In genomic region chr19:41882568-41883462, GRCh38 we compare ENCODE assay signal across 8 cellular contexts. TPM values are rescaled to one million over a fixed set of nuclear protein-coding genes. Genes with fewer than 3 reads are reported as not detected.
DNase-seq lines count a peak whose midpoint lies in the region; ATAC-seq, FAIRE-seq and TF ChIP-seq lines count a peak whose summit lies in the region.

Gene ARHGEF1, plus strand, starts transcription at chr19:41883184. Its CDS starts 4,899 bp downstream, at chr19:41888083.

- no peak for TF ChIP-seq EP300 in K562 (IDR thresholded peaks at IDR 0.05; ENCODE audit: low read length)

- intact Hi-C loops in K562 (cut with micrococcal nuclease) = no loop called here

- peaks cover 6% of the 10 kb centered on the region for H3K27me3 Mint-ChIP-seq in HFFc6 (ENCODE audit: insufficient read depth)

- H4K20me1 ChIP-seq in BLaER1 (peaks cover 52% of the 10 kb centered on the region), K562 (replicated peaks; ENCODE audit: control insufficient read depth, insufficient read depth, low read length) (0 out of 2 replicates have a peak, but pooled peaks cover 3% of the 10 kb centered on the region)

- CTCF ChIA-PET in K562 (lab: Yijun Ruan, JAX; ENCODE audit: low intra/inter-chr PET ratio) = interaction anchor here (0.7 kb wide), 1 partner anchor 1418 kb away, joined by 4 read pairs; no protein-coding TSS in a partner anchor

- H3K27ac ChIP-seq in BLaER1 (peak within 1 kb of the TSS; percentile 96), K562 (ENCODE audit: extremely low read depth, low read depth, low read length) (peak within 1 kb of the TSS; percentile 78), iPS-18a (ENCODE audit: low read length) (no peak within 1 kb of the TSS), small intestine (ENCODE audit: low read depth in 1 of 2, low read length in 1 of 2) (peak within 1 kb of the TSS; percentile 74 to 94)

- no peaks in the 10 kb centered on the region for H3K9me1 ChIP-seq in K562 (ENCODE audit: control insufficient read depth, insufficient read depth, low read length)

- H3K4me2 ChIP-seq in BLaER1 (peak within 1 kb of the TSS; percentile 99), K562 (ENCODE audit: insufficient read depth, low read length) (peak within 1 kb of the TSS; percentile 89)

- DNase-seq in HFFc6 (no peak), T-helper 1 cell (peak; percentile 46 to 64 (median 53)), K562 (ENCODE audit: extremely low read depth in 1 of 4, low spot score in 3 of 4) (peak; percentile 62 to 93 (median 84)), small intestine (peak; percentile 56), COLO829 (ENCODE audit: low spot score) (no peak), middle frontal gyrus (ENCODE audit: extremely low spot score, low spot score) (no peak)

- H2AFZ ChIP-seq in K562 (ENCODE audit: low read depth, low read length) = peak within 1 kb of the TSS; percentile 81

- FAIRE-seq in K562 (lab: Jason Lieb, UNC) (no peak), small intestine (lab: Jason Lieb, UNC) (no peak)

- H3K9me3 ChIP-seq in BLaER1 (no peaks in the 10 kb centered on the region), K562 (replicated peaks; ENCODE audit: control insufficient read depth, insufficient read depth, low read depth, low read length) (no peaks in the 10 kb centered on the region), iPS-18a (ENCODE audit: control insufficient read depth, low read depth, low read length) (no peaks in the 10 kb centered on the region), small intestine (ENCODE audit: control insufficient read depth, low read depth) (no peaks in the 10 kb centered on the region)

- ATAC-seq in K562 = peak; percentile 45

- H3K4me1 Mint-ChIP-seq in HFFc6 (ENCODE audit: low read depth) = peaks cover 39% of the 10 kb centered on the region

- peak within 1 kb of the TSS; percentile 84 for H3K4me3 ChIP-seq in BLaER1
- H3K4me3 ChIP-seq in K562 = peak within 1 kb of the TSS; percentile 70
- peak within 1 kb of the TSS; percentile 79 for H3K4me3 ChIP-seq in iPS-18a (ENCODE audit: low read length)
- H3K4me3 ChIP-seq in small intestine (ENCODE audit: low read depth in 1 of 2, low read length in 2 of 2) = peak within 1 kb of the TSS; percentile 78 to 80

- H3K36me3 Mint-ChIP-seq in HFFc6 (ENCODE audit: low read depth) = peaks cover 5% of the 10 kb centered on the region; the same call in 1 of the 2 replicates

- peak within 1 kb of the TSS; percentile 88 for H3K27ac Mint-ChIP-seq in HFFc6

- 16% methylated on average over 23 of the region's 80 CpGs for WGBS in K562 (ENCODE audit: insufficient coverage, low coverage, missing lambda C conversion rate)
- 2 to 3% (median 3%) methylated on average over 48 to 80 of the region's 80 CpGs for WGBS in small intestine, 3 donors

- no peaks in the 10 kb centered on the region for H3K27me3 ChIP-seq in BLaER1
- H3K27me3 ChIP-seq in K562 (ENCODE audit: control insufficient read depth in 2 of 2, insufficient read depth in 2 of 2, low read length in 2 of 2) = no peaks in the 10 kb centered on the region
- H3K27me3 ChIP-seq in iPS-18a (ENCODE audit: control insufficient read depth, insufficient read depth, low read length) = peaks cover 32% of the 10 kb centered on the region
- no peaks in the 10 kb centered on the region for H3K27me3 ChIP-seq in small intestine (ENCODE audit: control insufficient read depth in 2 of 2, insufficient read depth in 2 of 2, low read length in 2 of 2)

- TF ChIP-seq CTCF in HFFc6 (IDR thresholded peaks at IDR 0.05) (no peak), K562 (IDR thresholded peaks at IDR 0.05 in 2 of 3, conservative IDR thresholded peaks at IDR 0.05 in 1 of 3; ENCODE audit: insufficient read depth in 2 of 3, low read depth in 1 of 3, low read length in 3 of 3) (no peak)

- no peak for TF ChIP-seq RAD21 in K562 (CRISPR knock-in tag; conservative IDR thresholded peaks at IDR 0.05 in 1 of 2, IDR thresholded peaks at IDR 0.05 in 1 of 2)

- peak within 1 kb of the TSS; percentile 94 for H3K4me3 Mint-ChIP-seq in HFFc6

- TF ChIP-seq POLR2A in K562 (conservative IDR thresholded peaks at IDR 0.05) = no peak

- no TSS peak for BruUV-seq in K562 (replicated peaks; lab: Mats Ljungman, UMichigan)

- peaks cover 40% of the 10 kb centered on the region for H3K79me2 ChIP-seq in K562 (ENCODE audit: control insufficient read depth, insufficient read depth, low read length)

- H3K4me1 ChIP-seq in BLaER1 (peaks cover 82% of the 10 kb centered on the region), K562 (replicated peaks in 1 of 2; ENCODE audit: control insufficient read depth in 2 of 2, insufficient read depth in 2 of 2, low read length in 2 of 2) (peaks cover 31 to 71% of the 10 kb centered on the region in 2 experiments; a peak in 4 of 5 replicates), iPS-18a (ENCODE audit: control insufficient read depth, low read depth, low read length) (peaks cover 9% of the 10 kb centered on the region), small intestine (ENCODE audit: control insufficient read depth in 2 of 2, insufficient read depth in 1 of 2, low read depth in 1 of 2, low read length in 1 of 2) (peaks cover 4 to 7% of the 10 kb centered on the region in 2 donors)

- in situ Hi-C loops in K562 (cut with MboI) = no loop called here

- peaks cover 29% of the 10 kb centered on the region for H3K36me3 ChIP-seq in BLaER1
- H3K36me3 ChIP-seq in K562 (ENCODE audit: control insufficient read depth, insufficient read depth, low read length) = peaks cover 14% of the 10 kb centered on the region; the same call in 1 of the 3 replicates
- H3K36me3 ChIP-seq in iPS-18a (ENCODE audit: control insufficient read depth, low read depth, low read length) = no peaks in the 10 kb centered on the region
- no peaks in the 10 kb centered on the region for H3K36me3 ChIP-seq in small intestine (ENCODE audit: control insufficient read depth in 2 of 2, insufficient read depth in 2 of 2, low read length in 2 of 2)

- POLR2A ChIA-PET in K562 (lab: Yijun Ruan, JAX) = interaction anchor here (0.6 to 1.1 kb wide), 4 partner anchors 10 to 162 kb away, joined by 3 to 4 read pairs (median 3); no protein-coding TSS in a partner anchor

- no peaks in the 10 kb centered on the region for H3K9me3 Mint-ChIP-seq in HFFc6

- H3K9ac ChIP-seq in BLaER1 = peak within 1 kb of the TSS; percentile 88
- H3K9ac ChIP-seq in K562 (ENCODE audit: insufficient read depth in 1 of 2, low read depth in 2 of 2, low read length in 2 of 2) = peak within 1 kb of the TSS; percentile 76 to 95
- peak within 1 kb of the TSS; percentile 45 for H3K9ac ChIP-seq in iPS-18a (ENCODE audit: low read length)

TF ChIP-seq in K562, 482 proteins besides CTCF, POLR2A, EP300 and RAD21 (continues in another document):
- TF ChIP-seq SRSF1 (IDR thresholded peaks at IDR 0.05; ENCODE audit: low read depth, low read length) (no peak), DDX20 (tag; IDR thresholded peaks at IDR 0.05; ENCODE audit: low read depth) (no peak), ARHGAP35 (IDR thresholded peaks at IDR 0.05; ENCODE audit: partially characterized antibody) (peak; percentile 72), ZNF165 (CRISPR knock-in tag; IDR thresholded peaks at IDR 0.05; ENCODE audit: borderline replicate concordance) (no peak), MTA1 (IDR thresholded peaks at IDR 0.05; ENCODE audit: borderline replicate concordance) (0 out of 2 replicates have a peak, but pooled peaks have one; percentile 31), NFRKB (IDR thresholded peaks at IDR 0.05; ENCODE audit: low read depth) (peak; percentile 36; the same call in 1 of the 2 replicates), CTBP1 (IDR thresholded peaks at IDR 0.05; ENCODE audit: borderline replicate concordance) (no peak), ZNF274 (IDR thresholded peaks at IDR 0.05; ENCODE audit: borderline replicate concordance, low read depth, low read length) (no peak)
- TF ChIP-seq, protein P1, sequence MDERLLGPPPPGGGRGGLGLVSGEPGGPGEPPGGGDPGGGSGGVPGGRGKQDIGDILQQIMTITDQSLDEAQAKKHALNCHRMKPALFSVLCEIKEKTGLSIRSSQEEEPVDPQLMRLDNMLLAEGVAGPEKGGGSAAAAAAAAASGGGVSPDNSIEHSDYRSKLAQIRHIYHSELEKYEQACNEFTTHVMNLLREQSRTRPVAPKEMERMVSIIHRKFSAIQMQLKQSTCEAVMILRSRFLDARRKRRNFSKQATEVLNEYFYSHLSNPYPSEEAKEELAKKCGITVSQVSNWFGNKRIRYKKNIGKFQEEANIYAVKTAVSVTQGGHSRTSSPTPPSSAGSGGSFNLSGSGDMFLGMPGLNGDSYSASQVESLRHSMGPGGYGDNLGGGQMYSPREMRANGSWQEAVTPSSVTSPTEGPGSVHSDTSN (CRISPR knock-in tag; IDR thresholded peaks at IDR 0.05; ENCODE audit: low read depth) = no peak
- TF ChIP-seq, protein P1 (tag; conservative IDR thresholded peaks at IDR 0.05; ENCODE audit: low read depth) = no peak

RNA-seq across cellular contexts. Expression of gene ARHGEF1, which starts in this region (rescaled TPM):
- 10 to 100 TPM; 63.8 to 73.3 (median 68.2) TPM for total RNA-seq in HFFc6 (2021; fragmentation: NEBNext Ultra II Directional; extraction: Animal tissue kit (Norgen Biotek cat#: 25700))
- 190 and 355 TPM in 2 replicates for total RNA-seq in K562 (2011; cell fraction: chromatin; rRNA removed; ENCODE audit: low replicate concordance)
- total RNA-seq in K562 (2011; cell fraction: nucleolus; rRNA removed) = 134 and 150 TPM in 2 replicates
- total RNA-seq in K562 (2011; cell fraction: nucleoplasm; rRNA removed) = 174 and 273 TPM in 2 replicates
- 56.7 and 79.1 TPM in 2 replicates for total RNA-seq in K562 (2014; rRNA removed)
- total RNA-seq in K562 (2014; rRNA removed; fragmentation: Illumina TruSeq; extraction: Trizol) = 8.3 and 11.2 TPM in 2 replicates
- 27.1 and 27.5 TPM in 2 replicates for total RNA-seq in K562 (2015; rRNA removed; fragmentation: Illumina TruSeq; extraction: Trizol)
- 126 and 149 TPM in 2 replicates for total RNA-seq in K562 (2021)
- 29.8 and 50.5 TPM in 2 replicates for polyA plus RNA-seq in K562 (2011; rRNA removed)
- polyA plus RNA-seq in K562 (2011; cell fraction: cytosol; rRNA removed) = 56.0 and 95.1 TPM in 2 replicates
- 165 and 197 TPM in 2 replicates for polyA plus RNA-seq in K562 (2011; cell fraction: nucleus; rRNA removed)
- 74.3 and 126 TPM in 2 replicates for polyA plus RNA-seq in K562 (2012)
- polyA plus RNA-seq in K562 (2014; fragmentation: Illumina TruSeq; extraction: Trizol) = 39.8 and 71.1 TPM in 2 replicates
- polyA plus RNA-seq in K562 (2014; fragmentation: Nextera tagmentation; extraction: Ambion mirVana) = 1 to 10 TPM; 1.9 to 4.4 TPM
- 86.0 and 112 TPM in 2 replicates for polyA plus RNA-seq in K562 (2014; rRNA removed)
- 15.0 and 21.2 TPM in 2 replicates for polyA minus RNA-seq in K562 (2011; rRNA and poly(A)+ RNA removed)
- polyA minus RNA-seq in K562 (2011; cell fraction: cytosol; rRNA and poly(A)+ RNA removed) = 48.5 and 52.9 TPM in 2 replicates
- 38.0 and 42.7 TPM in 2 replicates for polyA minus RNA-seq in K562 (2011; cell fraction: nucleus; rRNA and poly(A)+ RNA removed)
- polyA plus RNA-seq in small intestine = 100 to 1,000 TPM in 2 of 3 donors, 10 to 100 TPM in 1; 55.3 to 120 (median 118) TPM

Comparison
In these comparisons a context has a peak if more than half of its experiments do, and no peak if none do; other contexts are left out.
1. DNase-seq: peak in T-helper 1 cell (5 of 5), K562 (4 of 4) and small intestine (single experiment); none in HFFc6 (single experiment), COLO829 (single experiment) and middle frontal gyrus (single experiment).
2. Peak in every context shown above with its lines, with median percentiles within 50 percentile points of each other: H3K4me3 ChIP-seq and H3K9ac ChIP-seq.